11 cellular contexts compared by ENCODE assay signal in the genomic region with DNA sequence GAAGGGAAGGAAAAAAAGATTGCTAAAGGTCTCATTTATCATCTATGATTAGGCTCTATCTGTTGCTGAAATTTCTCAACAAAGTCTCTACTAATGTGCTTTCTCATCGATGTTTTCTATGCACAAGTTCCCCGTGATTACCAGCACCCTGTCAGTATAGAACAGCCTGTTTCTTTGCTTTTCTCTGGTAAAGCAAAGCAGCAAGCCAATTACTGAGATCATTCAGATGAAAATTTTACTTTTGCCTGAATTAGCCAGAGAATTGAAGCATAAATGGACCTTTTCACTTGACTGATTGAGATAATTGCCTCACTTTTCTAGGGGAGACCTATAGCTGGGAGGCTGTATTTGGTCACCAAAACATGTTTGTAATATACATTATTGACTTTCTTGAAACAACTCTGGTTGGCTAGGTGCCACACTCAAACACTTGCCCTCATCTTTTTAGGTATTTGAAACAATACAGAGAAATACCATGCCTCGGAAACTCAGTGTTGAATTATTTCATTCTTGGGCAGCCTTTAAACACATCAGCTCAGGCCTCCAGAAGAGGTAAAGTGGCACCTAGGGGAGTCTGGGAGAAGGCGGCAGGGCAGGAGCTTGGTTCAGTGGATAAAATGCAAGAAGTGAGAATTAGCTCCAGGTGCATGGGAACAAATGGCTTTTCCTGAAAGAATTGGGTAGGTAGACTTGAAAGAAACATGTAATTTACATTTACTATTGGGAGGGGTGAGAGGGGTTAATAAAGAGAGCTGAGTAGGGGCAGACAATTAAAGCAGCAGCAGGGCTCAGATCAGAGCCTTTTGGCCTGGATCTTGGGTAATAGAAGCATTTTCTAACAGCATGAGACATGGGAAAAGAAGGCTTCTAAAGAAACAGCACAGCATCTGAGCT.
A peak's percentile ranks its signal among the peaks of the same experiment; 100 is the strongest.
DNase-seq lines count a peak whose midpoint lies in the region; ATAC-seq and TF ChIP-seq lines count a peak whose summit lies in the region.
"Had no signal": no experiment of that assay in that cellular context is flagged by ENCODE, and none has a peak within 500 bp of the region (broad histone marks: within the 10 kb centered on the region; RNA-seq: fewer than 3 reads in every experiment).

No MANE protein-coding gene starts in this region.

- peak overlapping the region; percentile 51 to 81 (median 70) for H3K27ac Mint-ChIP-seq in nephron

- H3K4me3 Mint-ChIP-seq in nephron: no peak overlapping the region

- no peaks in the 10 kb centered on the region for H3K9me3 Mint-ChIP-seq in nephron

- intact Hi-C loops in lower leg skin (cut with DNase I; ENCODE audit: low total_unique reads): no loop called here
- intact Hi-C loops in left colon (cut with DNase I, micrococcal nuclease): loop anchor here (5.0 to 10.0 kb wide), 2 partner anchors 293 to 296 kb away; no protein-coding TSS in a partner anchor

- WGBS in lower leg skin, 2 donors: 96 to 98% methylated on average over 4 of the region's 4 CpGs

- H3K27me3 Mint-ChIP-seq in nephron (ENCODE audit: low read depth): no peaks in the 10 kb centered on the region

- peaks cover 18% of the 10 kb centered on the region for H3K4me1 Mint-ChIP-seq in nephron

- H3K36me3 Mint-ChIP-seq in nephron (ENCODE audit: low read depth): no peaks in the 10 kb centered on the region

- peak; percentile 15 for ATAC-seq in GM19351 (IDR thresholded peaks at IDR 0.05; ENCODE audit: unreplicated experiment)
- ATAC-seq in HG02973 (IDR thresholded peaks at IDR 0.05; ENCODE audit: unreplicated experiment): peak; percentile 8
- ATAC-seq in left colon: no peak

- TF ChIP-seq POLR2A in lower leg skin (IDR thresholded peaks at IDR 0.05): no peak

- H3K4me3 ChIP-seq in lower leg skin (ENCODE audit: low read depth, poor library complexity, severe bottlenecking): no peak overlapping the region
- H3K4me3 ChIP-seq: right lobe of liver had no signal

- TF ChIP-seq CTCF in nephron (IDR thresholded peaks at IDR 0.05; ENCODE audit: unreplicated experiment in 3 of 3) (no peak), lower leg skin (IDR thresholded peaks at IDR 0.05) (no peak)

- DNase-seq in NCI-H446 (lab: John Stamatoyannopoulos, UW): peak; percentile 81 to 84
- no peak for DNase-seq in lower leg skin (ENCODE audit: low spot score in 2 of 2)
- no peak for DNase-seq in left colon
- DNase-seq in RPMI8226: no peak
- DNase-seq in activated CD8-positive, alpha-beta memory T cell treated with anti-CD3 and anti-CD28 coated beads for 24 hours: no peak
- DNase-seq: activated naive CD4-positive, alpha-beta T cell treated with anti-CD3 and anti-CD28 coated beads, Interleukin-2, amount 50 U/mL, for 16 hours; NK-92 treated with Interleukin-12 subunit alpha and Interleukin-12 subunit beta, amount 100 ng/mL, for 24 hours; right lobe of liver had no signal

Comparison
In these comparisons a context has a peak if more than half of its experiments do, and no peak if none do; other contexts are left out.
1. DNase-seq: peak in NCI-H446 (2 of 2); none in lower leg skin (0 of 2), left colon (0 of 2), RPMI8226 (single experiment) and activated CD8-positive, alpha-beta memory T cell treated with anti-CD3 and anti-CD28 coated beads for 24 hours (single experiment).